Comparison of ENCODE assay signal across 8 cellular contexts in the genomic region with DNA sequence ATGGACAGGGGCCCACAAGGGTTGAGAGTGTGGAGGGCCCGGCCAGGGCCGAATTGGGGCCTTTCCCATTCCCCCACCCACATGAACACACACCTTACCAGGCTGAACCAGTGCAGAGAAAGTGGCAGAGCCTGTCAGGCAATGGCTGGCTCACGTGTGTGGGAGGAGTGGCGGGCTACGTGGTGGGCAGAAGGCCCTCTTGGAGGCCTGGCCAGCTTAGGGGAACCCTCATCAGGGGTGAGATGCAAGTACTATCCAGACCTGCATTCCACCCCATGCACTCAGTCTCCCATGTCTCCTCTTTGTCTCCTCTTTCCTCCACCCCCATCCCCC. TPM values are rescaled to one million over a fixed set of nuclear protein-coding genes. Genes with fewer than 3 reads are reported as not detected.
DNase-seq lines count a peak whose midpoint lies in the region; ATAC-seq and TF ChIP-seq lines count a peak whose summit lies in the region.

No MANE protein-coding gene starts in this region.

- H3K27me3 ChIP-seq in SK-N-SH (ENCODE audit: insufficient read depth): no peaks in the 10 kb centered on the region

- no peaks in the 10 kb centered on the region for H4K20me1 ChIP-seq in SK-N-SH (ENCODE audit: insufficient read depth)

- ATAC-seq in esophagus mucosa: peak; percentile 63

- TF ChIP-seq RAD21 in SK-N-SH (IDR thresholded peaks at IDR 0.05; ENCODE audit: low read length): no peak

- TF ChIP-seq EP300 in SK-N-SH (IDR thresholded peaks at IDR 0.05; ENCODE audit: borderline replicate concordance in 1 of 2, low read depth in 1 of 2, low read length in 1 of 2): no peak

- H3K4me3 Mint-ChIP-seq in nephron progenitor cell: peak overlapping the region; percentile 96

- no peak overlapping the region for H2AFZ ChIP-seq in SK-N-SH (ENCODE audit: low read depth)

- peaks cover 0 to 2% of the 10 kb centered on the region in 2 experiments; a peak in 1 of 4 replicates for H3K4me1 ChIP-seq in SK-N-SH (ENCODE audit: control insufficient read depth in 1 of 2, insufficient read depth in 2 of 2, low read depth in 1 of 2, low read length in 1 of 2)

- H3K79me2 ChIP-seq in SK-N-SH (ENCODE audit: insufficient read depth): peaks cover 7% of the 10 kb centered on the region; the same call in 1 of the 2 replicates

- WGBS in SK-N-SH (ENCODE audit: low lambda C conversion rate): 25% methylated on average over 5 of the region's 5 CpGs

- CTCF ChIA-PET in SK-N-SH (lab: Yijun Ruan, JAX): no interaction called here

- no peaks in the 10 kb centered on the region for H3F3A ChIP-seq in SK-N-SH (replicated peaks; ENCODE audit: insufficient read depth)

- H3K9ac ChIP-seq in SK-N-SH: peak overlapping the region; percentile 73; the same call in 1 of the 2 replicates

- peaks cover 14% of the 10 kb centered on the region for H3K36me3 Mint-ChIP-seq in nephron progenitor cell (ENCODE audit: low read depth)

- H3K4me3 ChIP-seq in SK-N-SH (ENCODE audit: low read depth in 2 of 2, low read length in 1 of 2): peak overlapping the region; percentile 62 to 63

- peaks cover 3 to 9% of the 10 kb centered on the region in 2 experiments for H3K36me3 ChIP-seq in SK-N-SH (replicated peaks in 1 of 2; ENCODE audit: control insufficient read depth in 1 of 2, insufficient read depth in 2 of 2, low read length in 1 of 2)

- peaks cover 27% of the 10 kb centered on the region for H3K9me3 Mint-ChIP-seq in nephron progenitor cell

- peaks cover 18% of the 10 kb centered on the region for H3K27me3 Mint-ChIP-seq in nephron progenitor cell (ENCODE audit: low read depth, poor library complexity)

- H3K9me2 ChIP-seq in SK-N-SH: no peaks in the 10 kb centered on the region

- H3K4me1 Mint-ChIP-seq in nephron progenitor cell: peaks cover 8% of the 10 kb centered on the region

- no peak overlapping the region for H3K27ac Mint-ChIP-seq in nephron progenitor cell

- TF ChIP-seq CTCF in SK-N-SH (IDR thresholded peaks at IDR 0.05) (no peak), nephron progenitor cell (IDR thresholded peaks at IDR 0.05) (no peak)

- H3K9me3 ChIP-seq in SK-N-SH: no peaks in the 10 kb centered on the region

- POLR2A ChIA-PET in SK-N-SH (lab: Yijun Ruan, JAX): no interaction called here

- H3K27ac ChIP-seq in SK-N-SH (ENCODE audit: low read depth in 2 of 2, low read length in 1 of 2): peak overlapping the region; percentile 58 to 77

- DNase-seq in activated T-cell treated with anti-CD3 and anti-CD28 coated beads, Interleukin-2, amount 50 U/mL, for 1 hour: peak; percentile 19
- DNase-seq in activated T-cell treated with anti-CD3 and anti-CD28 coated beads for 4 hours (no peak), SK-N-SH (peak; percentile 6), nephron progenitor cell (no peak), NCI-H446 (lab: John Stamatoyannopoulos, UW) (no peak), GM19238 (ENCODE audit: insufficient read length, low spot score) (no peak), T1000 (lab: John Stamatoyannopoulos, UW) (no peak)

- peak overlapping the region; percentile 75 for H3K4me2 ChIP-seq in SK-N-SH

TF ChIP-seq in SK-N-SH, 30 proteins besides CTCF, POLR2A, EP300 and RAD21:
- TF ChIP-seq, protein P1, sequence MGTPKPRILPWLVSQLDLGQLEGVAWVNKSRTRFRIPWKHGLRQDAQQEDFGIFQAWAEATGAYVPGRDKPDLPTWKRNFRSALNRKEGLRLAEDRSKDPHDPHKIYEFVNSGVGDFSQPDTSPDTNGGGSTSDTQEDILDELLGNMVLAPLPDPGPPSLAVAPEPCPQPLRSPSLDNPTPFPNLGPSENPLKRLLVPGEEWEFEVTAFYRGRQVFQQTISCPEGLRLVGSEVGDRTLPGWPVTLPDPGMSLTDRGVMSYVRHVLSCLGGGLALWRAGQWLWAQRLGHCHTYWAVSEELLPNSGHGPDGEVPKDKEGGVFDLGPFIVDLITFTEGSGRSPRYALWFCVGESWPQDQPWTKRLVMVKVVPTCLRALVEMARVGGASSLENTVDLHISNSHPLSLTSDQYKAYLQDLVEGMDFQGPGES (IDR thresholded peaks at IDR 0.05; ENCODE audit: low read depth, low read length): no peak
- peak; percentile 50; the same call in 1 of the 2 replicates for TF ChIP-seq MXI1 (IDR thresholded peaks at IDR 0.05; ENCODE audit: low read depth, low read length)
TF ChIP-seq in SK-N-SH: peak in this region for 1.

RNA-seq across cellular contexts. Expression of a gene that starts 1.0 kb away (rescaled TPM):
- 39.1 and 40.9 TPM in 2 replicates for polyA plus RNA-seq in SK-N-SH (2012; rRNA removed)
- 51.1 and 77.7 TPM in 2 replicates for polyA plus RNA-seq in SK-N-SH (2012; cell fraction: cytosol; rRNA removed)
- 33.1 and 36.4 TPM in 2 replicates for polyA plus RNA-seq in SK-N-SH (2012; cell fraction: nucleus; rRNA removed)
- 25.7 TPM for total RNA-seq in esophagus mucosa

RNA-seq across cellular contexts. Expression of a gene that starts 21.5 kb away (rescaled TPM):
- polyA plus RNA-seq in SK-N-SH (2012; rRNA removed): 20.6 and 26.7 TPM in 2 replicates
- polyA plus RNA-seq in SK-N-SH (2012; cell fraction: cytosol; rRNA removed): 34.8 and 52.4 TPM in 2 replicates
- 6.4 TPM in 2 replicates for polyA plus RNA-seq in SK-N-SH (2012; cell fraction: nucleus; rRNA removed)
- total RNA-seq in esophagus mucosa: 2.9 TPM

RNA-seq across cellular contexts. Expression of a gene that starts 42.5 kb away (rescaled TPM):
- 22.1 and 27.9 TPM in 2 replicates for polyA plus RNA-seq in SK-N-SH (2012; rRNA removed)
- polyA plus RNA-seq in SK-N-SH (2012; cell fraction: cytosol; rRNA removed): 29.4 and 33.1 TPM in 2 replicates
- 34.1 and 41.4 TPM in 2 replicates for polyA plus RNA-seq in SK-N-SH (2012; cell fraction: nucleus; rRNA removed)
- total RNA-seq in esophagus mucosa: 6.1 TPM

Comparison
In these comparisons a context has a peak if more than half of its experiments do, and no peak if none do; other contexts are left out.
1. DNase-seq: peak in activated T-cell treated with anti-CD3 and anti-CD28 coated beads, Interleukin-2, amount 50 U/mL, for 1 hour (single experiment) and SK-N-SH (single experiment); none in activated T-cell treated with anti-CD3 and anti-CD28 coated beads for 4 hours (single experiment), nephron progenitor cell (single experiment), NCI-H446 (0 of 2), GM19238 (single experiment) and T1000 (single experiment).